ENCODE assay signal across 8 cellular contexts in genomic region chr9:100352727-100353505, GRCh38. TPM values are rescaled to one million over a fixed set of nuclear protein-coding genes. Genes with fewer than 3 reads are reported as not detected.
A peak's percentile ranks its signal among the peaks of the same experiment; 100 is the strongest.
DNase-seq lines count a peak whose midpoint lies in the region; TF ChIP-seq lines count a peak whose summit lies in the region.

Gene TEX10 (minus strand): TSS chr9:100352942. CDS start chr9:100349363, 3,579 bp downstream.

- peaks cover 38% of the 10 kb centered on the region for H3K79me2 ChIP-seq in H9 (ENCODE audit: insufficient read depth, low read length)

- intact Hi-C loops in stomach (cut with DNase I; ENCODE audit: low total_unique reads) = no loop called here

- no peak within 1 kb of the TSS; the same call in 1 of the 2 replicates for H3K4ac ChIP-seq in H9 (ENCODE audit: low read depth, low read length)

- H3K9ac ChIP-seq in H9 (ENCODE audit: extremely low read depth, insufficient read length, low read length) = peak within 1 kb of the TSS; percentile 95

- TF ChIP-seq CTCF in H9 (conservative IDR thresholded peaks at IDR 0.05) = no peak
- no peak for TF ChIP-seq CTCF in foreskin fibroblast (IDR thresholded peaks at IDR 0.05; ENCODE audit: low read depth, low read length)
- no peak for TF ChIP-seq CTCF in neural crest cell (conservative IDR thresholded peaks at IDR 0.05)
- TF ChIP-seq CTCF in stomach (IDR thresholded peaks at IDR 0.05) = no peak

- H3K27me3 ChIP-seq in H9 (ENCODE audit: insufficient read depth, low read length) = no peaks in the 10 kb centered on the region
- H3K27me3 ChIP-seq in stomach = no peaks in the 10 kb centered on the region

- H3K4me3 Mint-ChIP-seq in H9 (peak within 1 kb of the TSS; percentile 90 to 98), neural crest cell (peak within 1 kb of the TSS; percentile 96)

- no peak within 1 kb of the TSS for H3K27ac ChIP-seq in H9 (ENCODE audit: insufficient read length, low read depth, low read length)
- H3K27ac ChIP-seq in stomach = peak within 1 kb of the TSS; percentile 53 to 92 (median 85)

- H3K27me3 Mint-ChIP-seq in H9 (ENCODE audit: low read depth) (no peaks in the 10 kb centered on the region), neural crest cell (ENCODE audit: low read depth) (no peaks in the 10 kb centered on the region)

- TF ChIP-seq POLR2A in stomach (IDR thresholded peaks at IDR 0.05) = no peak

- peak within 1 kb of the TSS; percentile 41 for H3K18ac ChIP-seq in H9 (ENCODE audit: insufficient read length, low read depth, low read length)

- WGBS in H9 (ENCODE audit: extremely low coverage, insufficient read length, low lambda C conversion rate) = no CpG with 5 or more reads among the region's 53 CpGs
- WGBS in stomach, 5 donors = 0 to 2% (median 0%) methylated on average over 3 to 53 of the region's 53 CpGs

- H2BK120ac ChIP-seq in H9 (ENCODE audit: low read depth, low read length, poor library complexity, severe bottlenecking) = no peak within 1 kb of the TSS

- peak within 1 kb of the TSS; percentile 73 to 97 (median 95) for H3K27ac Mint-ChIP-seq in H9
- H3K27ac Mint-ChIP-seq in neural crest cell (ENCODE audit: unreplicated experiment) = peak within 1 kb of the TSS; percentile 96

- H3K9me3 Mint-ChIP-seq in H9 (peaks cover 3 to 9% of the 10 kb centered on the region in 2 experiments), neural crest cell (peaks cover 17% of the 10 kb centered on the region)

- H3K9me3 ChIP-seq in H9 (ENCODE audit: control insufficient read depth, low read depth, low read length) (no peaks in the 10 kb centered on the region), stomach (no peaks in the 10 kb centered on the region)

- H2BK12ac ChIP-seq in H9 (ENCODE audit: insufficient read length, low read depth, low read length) = no peak within 1 kb of the TSS

- no peak within 1 kb of the TSS for H2AFZ ChIP-seq in H9 (ENCODE audit: low read length)

- TF ChIP-seq EP300 in stomach (IDR thresholded peaks at IDR 0.05) = no peak

- no peak within 1 kb of the TSS for H4K5ac ChIP-seq in H9 (ENCODE audit: insufficient read length, low read depth, low read length)

- H3K23ac ChIP-seq in H9 (ENCODE audit: insufficient read length, low read depth, low read length) = no peak within 1 kb of the TSS

- H3K36me3 Mint-ChIP-seq in H9 (ENCODE audit: insufficient read depth in 1 of 3, low read depth in 3 of 3) = peaks cover 13 to 25% (median 14%) of the 10 kb centered on the region in 3 experiments
- peaks cover 33% of the 10 kb centered on the region for H3K36me3 Mint-ChIP-seq in neural crest cell (ENCODE audit: low read depth)

- no peaks in the 10 kb centered on the region for H3K36me3 ChIP-seq in stomach

- DNase-seq in ELR (ENCODE audit: low read depth) (peak; percentile 92), H9 (peak; percentile 94), M059J (ENCODE audit: low read depth) (peak; percentile 82), SIG-M5 (lab: John Stamatoyannopoulos, UW) (peak; percentile 11), activated gamma-delta T cell (lab: John Stamatoyannopoulos, UW) (peak; percentile 77), foreskin fibroblast (peak; percentile 83 to 95), neural crest cell (ENCODE audit: low read depth, low spot score) (peak; percentile 90), stomach (peak; percentile 89)

- H3K4me1 Mint-ChIP-seq in H9 (peaks cover 43% of the 10 kb centered on the region in 2 experiments), neural crest cell (peaks cover 60% of the 10 kb centered on the region)

- H2AK5ac ChIP-seq in H9 (ENCODE audit: insufficient read length, low read length) = no peak within 1 kb of the TSS

- peak within 1 kb of the TSS; percentile 88 for H3K14ac ChIP-seq in H9 (ENCODE audit: insufficient read depth, low read length)

- no peak within 1 kb of the TSS for H2BK5ac ChIP-seq in H9 (ENCODE audit: insufficient read length, low read length)

- peaks cover 9% of the 10 kb centered on the region for H3K23me2 ChIP-seq in H9 (ENCODE audit: insufficient read length, low read depth, low read length, poor library complexity, severe bottlenecking)

- H4K8ac ChIP-seq in H9 (replicated peaks; ENCODE audit: insufficient read length, low read depth, low read length) = no peak within 1 kb of the TSS

- no peak within 1 kb of the TSS for H2BK15ac ChIP-seq in H9 (ENCODE audit: low read depth, low read length)

- peak within 1 kb of the TSS; percentile 91 for H3K4me2 ChIP-seq in H9 (ENCODE audit: insufficient read depth, insufficient read length, low read length)

- H3K56ac ChIP-seq in H9 (ENCODE audit: insufficient read length, low read depth, low read length) = no peak within 1 kb of the TSS

- H2BK20ac ChIP-seq in H9 (ENCODE audit: low read depth, low read length, poor library complexity, severe bottlenecking) = no peak within 1 kb of the TSS

- no peaks in the 10 kb centered on the region for H3K79me1 ChIP-seq in H9 (ENCODE audit: insufficient read depth, low read depth, low read length, poor library complexity, severe bottlenecking)

- peaks cover 8% of the 10 kb centered on the region; the same call in 1 of the 2 replicates for H3K4me1 ChIP-seq in H9 (ENCODE audit: insufficient read depth, low read length)
- peaks cover 13 to 35% (median 25%) of the 10 kb centered on the region in 4 donors for H3K4me1 ChIP-seq in stomach

- peaks cover 2% of the 10 kb centered on the region for H4K20me1 ChIP-seq in H9 (ENCODE audit: control insufficient read depth, insufficient read depth, insufficient read length)

- no peak within 1 kb of the TSS for H4K91ac ChIP-seq in H9 (ENCODE audit: insufficient read length, low read depth, low read length)

- H3T11ph ChIP-seq in H9 (ENCODE audit: low read length) = no peak within 1 kb of the TSS

- H3K4me3 ChIP-seq in foreskin fibroblast (ENCODE audit: low read depth in 1 of 2, low read length in 2 of 2) (peak within 1 kb of the TSS; percentile 92), stomach (peak within 1 kb of the TSS; percentile 79 to 100 (median 92))

RNA-seq across cellular contexts. Expression of gene TEX10, which starts in this region (rescaled TPM):
- total RNA-seq in H9 (2021) (70.8 and 71.6 TPM in 2 replicates), neural crest cell (42.2 and 44.2 TPM in 2 replicates), stomach (10 to 100 TPM in 3 of 5 donors, 1 to 10 TPM in 2; 8.7 to 44.9 (median 23.8) TPM)
- 28.6 and 35.2 TPM in 2 replicates for total RNA-seq in M059J (2014; rRNA removed; shearing (Covaris generic))
- polyA plus RNA-seq in stomach = 1 to 10 TPM; 4.9 to 6.2 (median 5.7) TPM

Comparison
In these comparisons a context has a peak if more than half of its experiments do, and no peak if none do; other contexts are left out.
1. DNase-seq: peak in every context shown above with its lines; median percentile 94 in H9; 92 in ELR; 90 in neural crest cell; 89 in foreskin fibroblast; 89 in stomach; 82 in M059J; 77 in activated gamma-delta T cell; 11 in SIG-M5.